ENCODE assay signal across 21 cellular contexts in genomic region chr1:235138821-235139220, GRCh38. TPM values are rescaled to one million over a fixed set of nuclear protein-coding genes. Genes with fewer than 3 reads are reported as not detected.
DNase-seq lines count a peak whose midpoint lies in the region; ATAC-seq and TF ChIP-seq lines count a peak whose summit lies in the region.
"Had no signal": no experiment of that assay in that cellular context is flagged by ENCODE, and none has a peak within 500 bp of the region (broad histone marks: within the 10 kb centered on the region; RNA-seq: fewer than 3 reads in every experiment).

No MANE protein-coding gene starts in this region.

- H3K9me2 ChIP-seq in GM23338 (ENCODE audit: insufficient read depth), result no peaks in the 10 kb centered on the region

- no peak for DNase-seq in activated CD4-positive, CD25-positive, alpha-beta regulatory T cell (lab: John Stamatoyannopoulos, UW)
- no peak for DNase-seq in CD4-positive, CD25-positive, alpha-beta regulatory T cell
- DNase-seq in activated T-cell treated with anti-CD3 and anti-CD28 coated beads, Interleukin-2, amount 50 U/mL, for 24 hours, result no peak
- DNase-seq in myocyte (ENCODE audit: low read depth), result peak; percentile 35
- DNase-seq in prostate gland (ENCODE audit: low spot score), result no peak
- no peak for DNase-seq in GM23338 (ENCODE audit: low spot score)
- DNase-seq in foreskin melanocyte, result no peak
- DNase-seq: activated B cell treated with CpG ODN at 0.5 μM for 24 hours; brain microvascular endothelial cell; DMS 273 treated with DMSO at 0.1 percent for 48 hours; erythroblast; GDM1; mucosa of descending colon; NCI-H1436; NCI-H2227 treated with DMSO at 0.1 percent for 48 hours; ovary; sigmoid colon; stimulated activated CD4-positive, alpha-beta T cell treated with anti-CD3 and anti-CD28 coated beads, Interleukin-4, amount 100 ng/mL, for 1 hour; transverse colon had no signal

- no peak overlapping the region for H3K4me2 ChIP-seq in GM23338

- H3K27ac Mint-ChIP-seq in CD4-positive, CD25-positive, alpha-beta regulatory T cell, result peak overlapping the region; percentile 28 to 78 (median 37)
- H3K27ac Mint-ChIP-seq in activated T-cell treated with anti-CD3 and anti-CD28 coated beads, Interleukin-2, amount 50 U/mL, for 24 hours, result peak overlapping the region; percentile 88
- H3K27ac Mint-ChIP-seq in GM23338, result no peak overlapping the region
- H3K27ac Mint-ChIP-seq: activated B cell treated with CpG ODN at 0.5 μM for 24 hours had no signal

- no peaks in the 10 kb centered on the region for H3K9me3 ChIP-seq in CD4-positive, CD25-positive, alpha-beta regulatory T cell (ENCODE audit: control insufficient read depth in 2 of 2, low read length in 2 of 2)
- no peaks in the 10 kb centered on the region for H3K9me3 ChIP-seq in prostate gland
- H3K9me3 ChIP-seq: gastroesophageal sphincter, mucosa of descending colon, ovary, sigmoid colon, transverse colon had no signal

- TF ChIP-seq CTCF in prostate gland (IDR thresholded peaks at IDR 0.05) (no peak), GM23338 (conservative IDR thresholded peaks at IDR 0.05; ENCODE audit: low read depth in 2 of 2) (no peak)

- peak overlapping the region; percentile 17 for H3K27ac ChIP-seq in CD4-positive, CD25-positive, alpha-beta regulatory T cell (ENCODE audit: insufficient read depth, low read length, poor library complexity, severe bottlenecking)
- H3K27ac ChIP-seq in prostate gland, result no peak overlapping the region
- no peak overlapping the region for H3K27ac ChIP-seq in GM23338 (ENCODE audit: low read depth)
- H3K27ac ChIP-seq: brain microvascular endothelial cell, gastroesophageal sphincter, ovary, sigmoid colon, transverse colon had no signal

- peaks cover 0 to 2% (median 0%) of the 10 kb centered on the region in 7 donors for H3K9me3 Mint-ChIP-seq in CD4-positive, CD25-positive, alpha-beta regulatory T cell
- no peaks in the 10 kb centered on the region for H3K9me3 Mint-ChIP-seq in activated T-cell treated with anti-CD3 and anti-CD28 coated beads, Interleukin-2, amount 50 U/mL, for 24 hours
- no peaks in the 10 kb centered on the region for H3K9me3 Mint-ChIP-seq in GM23338
- H3K9me3 Mint-ChIP-seq: activated B cell treated with CpG ODN at 0.5 μM for 24 hours had no signal

- H3K4me3 Mint-ChIP-seq in CD4-positive, CD25-positive, alpha-beta regulatory T cell, result no peak overlapping the region
- H3K4me3 Mint-ChIP-seq in activated T-cell treated with anti-CD3 and anti-CD28 coated beads, Interleukin-2, amount 50 U/mL, for 24 hours, result no peak overlapping the region
- H3K4me3 Mint-ChIP-seq in GM23338, result no peak overlapping the region
- H3K4me3 Mint-ChIP-seq: activated B cell treated with CpG ODN at 0.5 μM for 24 hours had no signal

- H3K36me3 ChIP-seq in CD4-positive, CD25-positive, alpha-beta regulatory T cell (ENCODE audit: control insufficient read depth, insufficient read depth, low read length), result peaks cover 69% of the 10 kb centered on the region
- H3K36me3 ChIP-seq in prostate gland (peaks cover 0 to 4% of the 10 kb centered on the region in 2 donors), GM23338 (ENCODE audit: insufficient read depth) (peaks cover 52% of the 10 kb centered on the region)
- H3K36me3 ChIP-seq: ovary had no signal

- H3K4me1 ChIP-seq in CD4-positive, CD25-positive, alpha-beta regulatory T cell (ENCODE audit: control insufficient read depth, insufficient read depth, low read length, poor library complexity, severe bottlenecking), result no peaks in the 10 kb centered on the region
- no peaks in the 10 kb centered on the region for H3K4me1 ChIP-seq in prostate gland (replicated peaks)
- no peaks in the 10 kb centered on the region for H3K4me1 ChIP-seq in GM23338 (ENCODE audit: insufficient read depth)
- H3K4me1 ChIP-seq: gastroesophageal sphincter, sigmoid colon, transverse colon had no signal

- H3K36me3 Mint-ChIP-seq in CD4-positive, CD25-positive, alpha-beta regulatory T cell, result peaks cover 52% of the 10 kb centered on the region
- peaks cover 94% of the 10 kb centered on the region for H3K36me3 Mint-ChIP-seq in activated T-cell treated with anti-CD3 and anti-CD28 coated beads, Interleukin-2, amount 50 U/mL, for 24 hours (ENCODE audit: low read depth)
- peaks cover 91% of the 10 kb centered on the region for H3K36me3 Mint-ChIP-seq in GM23338 (ENCODE audit: low read depth)

- H4K20me1 ChIP-seq in GM23338 (replicated peaks; ENCODE audit: insufficient read depth), result 0 out of 2 replicates have a peak, but pooled peaks cover 17% of the 10 kb centered on the region

- 44% methylated on average over 2 of the region's 2 CpGs for WGBS in prostate gland

- H3F3A ChIP-seq in GM23338 (replicated peaks; ENCODE audit: low read depth), result no peaks in the 10 kb centered on the region

- no peaks in the 10 kb centered on the region for H3K27me3 Mint-ChIP-seq in CD4-positive, CD25-positive, alpha-beta regulatory T cell
- H3K27me3 Mint-ChIP-seq in activated T-cell treated with anti-CD3 and anti-CD28 coated beads, Interleukin-2, amount 50 U/mL, for 24 hours, result no peaks in the 10 kb centered on the region
- peaks cover 5% of the 10 kb centered on the region for H3K27me3 Mint-ChIP-seq in GM23338 (ENCODE audit: insufficient read depth, low read depth, poor library complexity)
- H3K27me3 Mint-ChIP-seq: activated B cell treated with CpG ODN at 0.5 μM for 24 hours had no signal

- H3K4me3 ChIP-seq in CD4-positive, CD25-positive, alpha-beta regulatory T cell (ENCODE audit: low read depth, low read length), result no peak overlapping the region
- H3K4me3 ChIP-seq in prostate gland (no peak overlapping the region), GM23338 (no peak overlapping the region)
- H3K4me3 ChIP-seq: gastroesophageal sphincter, mucosa of descending colon, ovary, sigmoid colon, transverse colon had no signal

- no peak for TF ChIP-seq POLR2A in prostate gland (IDR thresholded peaks at IDR 0.05)

- intact Hi-C loops in prostate gland (cut with DNase I), result no loop called here

- ATAC-seq in activated CD4-positive, CD25-positive, alpha-beta regulatory T cell treated with anti-CD3 and anti-CD28 coated beads, Interleukin-2, amount 50 U/mL, for 24 hours, result peak; percentile 66 to 80
- no peak for ATAC-seq in CD4-positive, CD25-positive, alpha-beta regulatory T cell (ENCODE audit: low read depth in 2 of 2)
- no peak for ATAC-seq in GM23338
- ATAC-seq: gastroesophageal sphincter, mucosa of descending colon had no signal

- no peak overlapping the region for H2AFZ ChIP-seq in GM23338

- H3K27me3 ChIP-seq in CD4-positive, CD25-positive, alpha-beta regulatory T cell (ENCODE audit: control insufficient read depth, insufficient read depth, low read length), result no peaks in the 10 kb centered on the region
- H3K27me3 ChIP-seq in prostate gland (replicated peaks; ENCODE audit: insufficient read depth), result no peaks in the 10 kb centered on the region
- no peaks in the 10 kb centered on the region for H3K27me3 ChIP-seq in GM23338 (ENCODE audit: insufficient read depth)
- H3K27me3 ChIP-seq: brain microvascular endothelial cell, gastroesophageal sphincter, ovary, sigmoid colon, transverse colon had no signal

- H3K4me1 Mint-ChIP-seq in CD4-positive, CD25-positive, alpha-beta regulatory T cell, result peaks cover 0 to 20% (median 12%) of the 10 kb centered on the region in 4 donors
- H3K4me1 Mint-ChIP-seq in activated T-cell treated with anti-CD3 and anti-CD28 coated beads, Interleukin-2, amount 50 U/mL, for 24 hours (ENCODE audit: low read depth), result peaks cover 25% of the 10 kb centered on the region
- H3K4me1 Mint-ChIP-seq in GM23338, result no peaks in the 10 kb centered on the region
- H3K4me1 Mint-ChIP-seq: activated B cell treated with CpG ODN at 0.5 μM for 24 hours had no signal

- peaks cover 35% of the 10 kb centered on the region for H3K79me2 ChIP-seq in GM23338 (replicated peaks; ENCODE audit: insufficient read depth)

TF ChIP-seq in GM23338, 12 proteins besides CTCF, POLR2A, EP300 and RAD21 (continues in another document):
- TF ChIP-seq JUNB (IDR thresholded peaks at IDR 0.05; ENCODE audit: unreplicated experiment) (no peak), POLR2AphosphoS5 (IDR thresholded peaks at IDR 0.05; ENCODE audit: low read depth) (no peak), ZNF114 (CRISPR knock-in tag; IDR thresholded peaks at IDR 0.05) (no peak), EZH2 (IDR thresholded peaks at IDR 0.05; ENCODE audit: low read depth, unreplicated experiment) (no peak), ETS1 (IDR thresholded peaks at IDR 0.05) (no peak), STAT1 (IDR thresholded peaks at IDR 0.05; ENCODE audit: unreplicated experiment) (no peak), CREB1 (CRISPR knock-in tag; IDR thresholded peaks at IDR 0.05; ENCODE audit: low read depth) (no peak)

RNA-seq across cellular contexts. Expression of gene TOMM20, which starts 10.2 kb away (rescaled TPM):
- 102 TPM for total RNA-seq in CD4-positive, CD25-positive, alpha-beta regulatory T cell
- polyA plus RNA-seq in CD4-positive, CD25-positive, alpha-beta regulatory T cell, result 10 to 100 TPM; 50.5 to 67.9 (median 55.2) TPM
- 112 and 119 TPM in 2 replicates for total RNA-seq in myocyte
- polyA plus RNA-seq in myocyte (2012), result 64.3 TPM
- 100 to 1,000 TPM in 1 of 2 donors, 10 to 100 TPM in 1; 77.1 to 135 TPM for total RNA-seq in prostate gland
- total RNA-seq in GM23338 (2014; rRNA removed; shearing (Covaris generic)), result 138 and 159 TPM in 2 replicates
- 116 and 138 TPM in 2 replicates for polyA plus RNA-seq in GM23338 (2016; fragmentation: Nextera tagmentation; extraction: Ambion mirVana)

RNA-seq across cellular contexts. Expression of gene RBM34, which starts 22.2 kb away (rescaled TPM):
- 175 TPM for total RNA-seq in CD4-positive, CD25-positive, alpha-beta regulatory T cell
- 10 to 100 TPM; 68.9 to 74.8 (median 70.2) TPM for polyA plus RNA-seq in CD4-positive, CD25-positive, alpha-beta regulatory T cell
- 86.9 and 101 TPM in 2 replicates for total RNA-seq in myocyte
- polyA plus RNA-seq in myocyte (2012), result 44.3 TPM
- total RNA-seq in prostate gland, result 10 to 100 TPM; 25.7 to 90.7 TPM
- total RNA-seq in GM23338 (2014; rRNA removed; shearing (Covaris generic)), result 51.8 and 55.1 TPM in 2 replicates
- polyA plus RNA-seq in GM23338 (2016; fragmentation: Nextera tagmentation; extraction: Ambion mirVana), result 177 and 197 TPM in 2 replicates

Comparison
In these comparisons a context has a peak if more than half of its experiments do, and no peak if none do; other contexts are left out.
1. ATAC-seq: peak in activated CD4-positive, CD25-positive, alpha-beta regulatory T cell treated with anti-CD3 and anti-CD28 coated beads, Interleukin-2, amount 50 U/mL, for 24 hours (2 of 2); none in CD4-positive, CD25-positive, alpha-beta regulatory T cell (0 of 2) and GM23338 (single experiment).